16 cellular contexts compared by ENCODE assay signal in genomic region chr20:21106171-21106694, GRCh38. TPM values are rescaled to one million over a fixed set of nuclear protein-coding genes. Genes with fewer than 3 reads are reported as not detected.
DNase-seq lines count a peak whose midpoint lies in the region; ATAC-seq, FAIRE-seq and TF ChIP-seq lines count a peak whose summit lies in the region.
"Had no signal": no experiment of that assay in that cellular context is flagged by ENCODE, and none has a peak within 500 bp of the region (broad histone marks: within the 10 kb centered on the region; RNA-seq: fewer than 3 reads in every experiment).

Gene LINC00237, minus strand, starts transcription at chr20:21106358.

- intact Hi-C loops in breast epithelium (cut with DNase I; ENCODE audit: low total_unique reads): no loop called here
- intact Hi-C loops in MCF 10A (cut with micrococcal nuclease): no loop called here

- H3K4me1 Mint-ChIP-seq in MCF 10A (ENCODE audit: insufficient read depth, unreplicated experiment): no peaks in the 10 kb centered on the region
- no peaks in the 10 kb centered on the region for H3K4me1 Mint-ChIP-seq in astrocyte (ENCODE audit: low read depth, unreplicated experiment)
- peaks cover 11% of the 10 kb centered on the region for H3K4me1 Mint-ChIP-seq in mesothelial cell of epicardium

- TF ChIP-seq CTCF in breast epithelium (IDR thresholded peaks at IDR 0.05) (no peak), MCF 10A (IDR thresholded peaks at IDR 0.05; ENCODE audit: unreplicated experiment) (no peak), astrocyte (IDR thresholded peaks at IDR 0.05; ENCODE audit: insufficient read depth, low read depth, low read length) (no peak), mesothelial cell of epicardium (IDR thresholded peaks at IDR 0.05; ENCODE audit: unreplicated experiment) (no peak), suprapubic skin (IDR thresholded peaks at IDR 0.05) (no peak)

- POLR2A ChIA-PET in MCF 10A (lab: Yijun Ruan, JAX): no interaction called here

- no peaks in the 10 kb centered on the region for H3K79me2 ChIP-seq in astrocyte (ENCODE audit: insufficient read depth, low read length)

- ATAC-seq in GM21526 (IDR thresholded peaks at IDR 0.05; ENCODE audit: low FRiP score, unreplicated experiment): no peak

- no peak within 1 kb of the TSS for H3K9ac ChIP-seq in astrocyte (ENCODE audit: low read length)

- no peak for DNase-seq in breast epithelium (ENCODE audit: low spot score in 2 of 2)
- DNase-seq in MCF 10A (ENCODE audit: unreplicated experiment): no peak
- no peak for DNase-seq in astrocyte (ENCODE audit: low read depth)
- no peak for DNase-seq in mesothelial cell of epicardium (ENCODE audit: low spot score in 2 of 2, unreplicated experiment in 2 of 2)
- no peak for DNase-seq in suprapubic skin (ENCODE audit: low spot score in 2 of 2)
- no peak for DNase-seq in effector CD8-positive, alpha-beta T cell (lab: John Stamatoyannopoulos, UW)
- no peak for DNase-seq in AML-193 (lab: John Stamatoyannopoulos, UW)
- DNase-seq: NCI-H1694 treated with DMSO at 0.1 percent for 48 hours; NCI-H774; stimulated activated CD4-positive, alpha-beta T cell treated with anti-CD3 and anti-CD28 coated beads, Interleukin-4, amount 100 ng/mL, for 1 hour; stimulated activated naive CD4-positive, alpha-beta T cell treated with Interleukin-2 at 50 U/mL for 16 hours; T1000 had no signal

- TF ChIP-seq POLR2A in breast epithelium (IDR thresholded peaks at IDR 0.05) (no peak), suprapubic skin (IDR thresholded peaks at IDR 0.05) (no peak)

- H3K4me3 Mint-ChIP-seq in MCF 10A (ENCODE audit: unreplicated experiment): no peak within 1 kb of the TSS
- H3K4me3 Mint-ChIP-seq in astrocyte (ENCODE audit: unreplicated experiment): no peak within 1 kb of the TSS
- H3K4me3 Mint-ChIP-seq in mesothelial cell of epicardium: peak within 1 kb of the TSS; percentile 26

- H3K27ac Mint-ChIP-seq in MCF 10A (ENCODE audit: low read depth, unreplicated experiment) (no peak within 1 kb of the TSS), astrocyte (ENCODE audit: unreplicated experiment) (no peak within 1 kb of the TSS), mesothelial cell of epicardium (no peak within 1 kb of the TSS)

- WGBS in suprapubic skin: 8% methylated on average over 37 of the region's 38 CpGs

- BruUV-seq in MCF 10A (replicated peaks; lab: Mats Ljungman, UMichigan): no TSS peak

- H3K4me2 ChIP-seq in astrocyte (ENCODE audit: low read length): peak within 1 kb of the TSS; percentile 5

- H3K36me3 ChIP-seq in breast epithelium: no peaks in the 10 kb centered on the region
- H3K36me3 ChIP-seq in astrocyte (ENCODE audit: insufficient read depth, low read length): no peaks in the 10 kb centered on the region
- H3K36me3 ChIP-seq in suprapubic skin: no peaks in the 10 kb centered on the region
- H3K36me3 ChIP-seq: prostate gland had no signal

- no peak for FAIRE-seq in astrocyte (lab: Jason Lieb, UNC)

- H3K4me1 ChIP-seq in breast epithelium (peaks cover 0 to 17% of the 10 kb centered on the region in 2 donors), astrocyte (ENCODE audit: insufficient read depth, low read length) (no peaks in the 10 kb centered on the region), suprapubic skin (peaks cover 41% of the 10 kb centered on the region)
- H3K4me1 ChIP-seq: prostate gland had no signal

- H3K27ac ChIP-seq in breast epithelium (no peak within 1 kb of the TSS), astrocyte (ENCODE audit: low read depth, low read length) (no peak within 1 kb of the TSS), suprapubic skin (no peak within 1 kb of the TSS)
- H3K27ac ChIP-seq: prostate gland had no signal

- H3K9me3 ChIP-seq in breast epithelium (no peaks in the 10 kb centered on the region), astrocyte (ENCODE audit: insufficient read depth, low read depth, low read length) (peaks cover 3% of the 10 kb centered on the region), suprapubic skin (no peaks in the 10 kb centered on the region)
- H3K9me3 ChIP-seq: prostate gland had no signal

- H3K4me3 ChIP-seq in breast epithelium (peak within 1 kb of the TSS; percentile 14 to 53 (median 23)), astrocyte (ENCODE audit: insufficient read depth, low read depth, low read length) (no peak within 1 kb of the TSS), suprapubic skin (peak within 1 kb of the TSS; percentile 30)
- H3K4me3 ChIP-seq: prostate gland had no signal

- no peaks in the 10 kb centered on the region for H4K20me1 ChIP-seq in astrocyte (ENCODE audit: insufficient read depth, low read length)

- peaks cover 6 to 67% of the 10 kb centered on the region in 2 donors for H3K27me3 ChIP-seq in breast epithelium
- H3K27me3 ChIP-seq in astrocyte (ENCODE audit: insufficient read depth, low read length): peaks cover 79% of the 10 kb centered on the region
- H3K27me3 ChIP-seq in suprapubic skin: peaks cover 76% of the 10 kb centered on the region

- H3K27me3 Mint-ChIP-seq in MCF 10A (ENCODE audit: insufficient read depth, unreplicated experiment) (peaks cover 11% of the 10 kb centered on the region), astrocyte (ENCODE audit: low read depth, unreplicated experiment) (peaks cover 66% of the 10 kb centered on the region), mesothelial cell of epicardium (ENCODE audit: low read depth) (peaks cover 99% of the 10 kb centered on the region)

- CTCF ChIA-PET in MCF 10A (lab: Yijun Ruan, JAX): interaction anchor here (1.3 kb wide), 1 partner anchor 9 kb away, joined by 4 read pairs; no protein-coding TSS in a partner anchor

- no peaks in the 10 kb centered on the region for H3K9me3 Mint-ChIP-seq in MCF 10A (ENCODE audit: unreplicated experiment)
- H3K9me3 Mint-ChIP-seq in astrocyte (ENCODE audit: unreplicated experiment): peaks cover 6% of the 10 kb centered on the region
- no peaks in the 10 kb centered on the region for H3K9me3 Mint-ChIP-seq in mesothelial cell of epicardium

- H2AFZ ChIP-seq in astrocyte (ENCODE audit: low read depth, low read length): no peak within 1 kb of the TSS

- H3K36me3 Mint-ChIP-seq in MCF 10A (ENCODE audit: insufficient read depth, unreplicated experiment) (no peaks in the 10 kb centered on the region), astrocyte (ENCODE audit: low read depth, unreplicated experiment) (no peaks in the 10 kb centered on the region), mesothelial cell of epicardium (no peaks in the 10 kb centered on the region)

- TF ChIP-seq EP300 in suprapubic skin (IDR thresholded peaks at IDR 0.05): no peak

RNA-seq across cellular contexts. Expression of gene LINC00237, which starts in this region (rescaled TPM):
- total RNA-seq in breast epithelium (not detected), MCF 10A (2022) (not detected in 2 replicates), astrocyte (not detected in 2 replicates), mesothelial cell of epicardium (not detected in 3 replicates), suprapubic skin (under 1 TPM in 1 of 4 donors, not detected in 3; 0.83 TPM)
- total RNA-seq: glomerular endothelial cell, lung microvascular endothelial cell, prostate gland had no signal
